Comparison of ENCODE assay signal across 1 cellular context in the genomic region with DNA sequence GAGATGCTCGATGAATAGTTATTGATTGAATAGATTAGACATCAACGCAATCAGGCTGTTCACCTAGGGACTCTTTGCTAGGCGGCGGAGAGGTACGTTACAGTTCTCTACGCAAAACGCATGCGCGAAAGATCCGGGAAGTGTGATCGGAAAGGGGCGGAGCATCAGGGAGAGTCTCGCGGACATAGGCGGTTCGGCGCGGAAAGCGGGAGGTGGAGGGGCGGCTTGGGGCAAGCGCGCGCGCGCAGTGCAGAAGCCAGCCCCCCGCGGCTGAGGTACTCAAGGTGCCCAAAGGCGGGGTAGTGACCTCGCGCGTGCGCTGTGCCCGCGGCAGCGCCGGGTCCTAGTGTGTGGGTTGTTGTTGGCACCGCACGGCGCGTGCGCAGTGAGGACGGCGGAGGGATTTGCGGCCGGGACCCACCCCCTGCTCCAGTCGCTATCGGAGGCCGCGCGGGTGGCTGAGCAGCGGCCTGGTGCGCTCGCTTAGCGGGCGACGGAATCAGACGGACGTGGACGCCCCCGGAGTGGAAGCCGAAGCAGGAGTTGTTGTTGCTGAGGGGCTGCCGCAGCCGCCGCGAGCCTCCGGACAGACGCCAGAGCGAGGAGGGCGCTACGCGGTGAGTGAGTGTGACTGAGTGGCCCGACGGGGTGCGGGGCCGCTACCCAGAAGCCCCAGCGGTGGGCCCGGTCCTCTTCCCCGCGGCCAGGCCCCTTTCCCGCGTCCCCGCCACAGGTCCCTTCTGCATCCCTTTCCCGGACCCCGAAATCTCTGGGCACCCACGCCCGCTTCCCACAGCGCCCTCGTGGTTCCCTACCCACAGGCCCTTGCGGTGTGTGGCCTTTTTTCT.
TF ChIP-seq lines count a peak whose summit lies in the region.

A gene with protein sequence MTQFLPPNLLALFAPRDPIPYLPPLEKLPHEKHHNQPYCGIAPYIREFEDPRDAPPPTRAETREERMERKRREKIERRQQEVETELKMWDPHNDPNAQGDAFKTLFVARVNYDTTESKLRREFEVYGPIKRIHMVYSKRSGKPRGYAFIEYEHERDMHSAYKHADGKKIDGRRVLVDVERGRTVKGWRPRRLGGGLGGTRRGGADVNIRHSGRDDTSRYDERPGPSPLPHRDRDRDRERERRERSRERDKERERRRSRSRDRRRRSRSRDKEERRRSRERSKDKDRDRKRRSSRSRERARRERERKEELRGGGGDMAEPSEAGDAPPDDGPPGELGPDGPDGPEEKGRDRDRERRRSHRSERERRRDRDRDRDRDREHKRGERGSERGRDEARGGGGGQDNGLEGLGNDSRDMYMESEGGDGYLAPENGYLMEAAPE (plus strand): TSS at position 432 of the 848 bp plus-strand sequence. CDS start 964 bp downstream, outside the sequence.

TF ChIP-seq in HepG2, 621 proteins besides CTCF, POLR2A, EP300 and RAD21 (continued from another document and continues in another):
- TF ChIP-seq, protein P1, sequence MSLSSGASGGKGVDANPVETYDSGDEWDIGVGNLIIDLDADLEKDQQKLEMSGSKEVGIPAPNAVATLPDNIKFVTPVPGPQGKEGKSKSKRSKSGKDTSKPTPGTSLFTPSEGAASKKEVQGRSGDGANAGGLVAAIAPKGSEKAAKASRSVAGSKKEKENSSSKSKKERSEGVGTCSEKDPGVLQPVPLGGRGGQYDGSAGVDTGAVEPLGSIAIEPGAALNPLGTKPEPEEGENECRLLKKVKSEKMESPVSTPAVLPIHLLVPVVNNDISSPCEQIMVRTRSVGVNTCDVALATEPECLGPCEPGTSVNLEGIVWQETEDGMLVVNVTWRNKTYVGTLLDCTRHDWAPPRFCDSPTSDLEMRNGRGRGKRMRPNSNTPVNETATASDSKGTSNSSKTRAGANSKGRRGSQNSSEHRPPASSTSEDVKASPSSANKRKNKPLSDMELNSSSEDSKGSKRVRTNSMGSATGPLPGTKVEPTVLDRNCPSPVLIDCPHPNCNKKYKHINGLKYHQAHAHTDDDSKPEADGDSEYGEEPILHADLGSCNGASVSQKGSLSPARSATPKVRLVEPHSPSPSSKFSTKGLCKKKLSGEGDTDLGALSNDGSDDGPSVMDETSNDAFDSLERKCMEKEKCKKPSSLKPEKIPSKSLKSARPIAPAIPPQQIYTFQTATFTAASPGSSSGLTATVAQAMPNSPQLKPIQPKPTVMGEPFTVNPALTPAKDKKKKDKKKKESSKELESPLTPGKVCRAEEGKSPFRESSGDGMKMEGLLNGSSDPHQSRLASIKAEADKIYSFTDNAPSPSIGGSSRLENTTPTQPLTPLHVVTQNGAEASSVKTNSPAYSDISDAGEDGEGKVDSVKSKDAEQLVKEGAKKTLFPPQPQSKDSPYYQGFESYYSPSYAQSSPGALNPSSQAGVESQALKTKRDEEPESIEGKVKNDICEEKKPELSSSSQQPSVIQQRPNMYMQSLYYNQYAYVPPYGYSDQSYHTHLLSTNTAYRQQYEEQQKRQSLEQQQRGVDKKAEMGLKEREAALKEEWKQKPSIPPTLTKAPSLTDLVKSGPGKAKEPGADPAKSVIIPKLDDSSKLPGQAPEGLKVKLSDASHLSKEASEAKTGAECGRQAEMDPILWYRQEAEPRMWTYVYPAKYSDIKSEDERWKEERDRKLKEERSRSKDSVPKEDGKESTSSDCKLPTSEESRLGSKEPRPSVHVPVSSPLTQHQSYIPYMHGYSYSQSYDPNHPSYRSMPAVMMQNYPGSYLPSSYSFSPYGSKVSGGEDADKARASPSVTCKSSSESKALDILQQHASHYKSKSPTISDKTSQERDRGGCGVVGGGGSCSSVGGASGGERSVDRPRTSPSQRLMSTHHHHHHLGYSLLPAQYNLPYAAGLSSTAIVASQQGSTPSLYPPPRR (CRISPR knock-in tag; IDR thresholded peaks at IDR 0.05; ENCODE audit: borderline replicate concordance) = 0 out of 2 replicates have a peak, but pooled peaks have one; percentile 13
- TF ChIP-seq FOXP1 (IDR thresholded peaks at IDR 0.05) (no peak), FOXP1 (CRISPR knock-in tag; IDR thresholded peaks at IDR 0.05) (no peak), FIP1L1 (IDR thresholded peaks at IDR 0.05; ENCODE audit: borderline replicate concordance, insufficient read depth, low read depth, low read length) (no peak), JDP2 (CRISPR knock-in tag; IDR thresholded peaks at IDR 0.05; ENCODE audit: borderline replicate concordance) (no peak; the same call in 1 of the 2 replicates), ZNF530 (CRISPR knock-in tag; IDR thresholded peaks at IDR 0.05; ENCODE audit: low read depth) (no peak), ZSCAN5A (CRISPR knock-in tag; IDR thresholded peaks at IDR 0.05; ENCODE audit: borderline replicate concordance) (peak; percentile 58), SP140L (CRISPR knock-in tag; IDR thresholded peaks at IDR 0.05; ENCODE audit: borderline replicate concordance) (no peak; the same call in 1 of the 2 replicates), ZNF800 (CRISPR knock-in tag; IDR thresholded peaks at IDR 0.05) (0 out of 2 replicates have a peak, but pooled peaks have one; percentile 57), ZFP82 (CRISPR knock-in tag; IDR thresholded peaks at IDR 0.05; ENCODE audit: borderline replicate concordance) (0 out of 2 replicates have a peak, but pooled peaks have one; percentile 46), ZBTB4 (CRISPR knock-in tag; IDR thresholded peaks at IDR 0.05; ENCODE audit: borderline replicate concordance) (no peak), HNRNPUL1 (IDR thresholded peaks at IDR 0.05; ENCODE audit: low read depth, low read length) (peak; percentile 71; the same call in 1 of the 2 replicates), ZNF496 (CRISPR knock-in tag; IDR thresholded peaks at IDR 0.05; ENCODE audit: insufficient replicate concordance) (no peak), ZNF83 (CRISPR knock-in tag; IDR thresholded peaks at IDR 0.05; ENCODE audit: borderline replicate concordance) (no peak), ZNF672 (CRISPR knock-in tag; IDR thresholded peaks at IDR 0.05) (no peak), SP2 (CRISPR knock-in tag; IDR thresholded peaks at IDR 0.05) (peak; percentile 65; the same call in 1 of the 2 replicates), STAG1 (CRISPR knock-in tag; IDR thresholded peaks at IDR 0.05) (no peak), JARID2 (CRISPR knock-in tag; IDR thresholded peaks at IDR 0.05; ENCODE audit: insufficient replicate concordance) (peak; percentile 70)
- TF ChIP-seq, protein P2, sequence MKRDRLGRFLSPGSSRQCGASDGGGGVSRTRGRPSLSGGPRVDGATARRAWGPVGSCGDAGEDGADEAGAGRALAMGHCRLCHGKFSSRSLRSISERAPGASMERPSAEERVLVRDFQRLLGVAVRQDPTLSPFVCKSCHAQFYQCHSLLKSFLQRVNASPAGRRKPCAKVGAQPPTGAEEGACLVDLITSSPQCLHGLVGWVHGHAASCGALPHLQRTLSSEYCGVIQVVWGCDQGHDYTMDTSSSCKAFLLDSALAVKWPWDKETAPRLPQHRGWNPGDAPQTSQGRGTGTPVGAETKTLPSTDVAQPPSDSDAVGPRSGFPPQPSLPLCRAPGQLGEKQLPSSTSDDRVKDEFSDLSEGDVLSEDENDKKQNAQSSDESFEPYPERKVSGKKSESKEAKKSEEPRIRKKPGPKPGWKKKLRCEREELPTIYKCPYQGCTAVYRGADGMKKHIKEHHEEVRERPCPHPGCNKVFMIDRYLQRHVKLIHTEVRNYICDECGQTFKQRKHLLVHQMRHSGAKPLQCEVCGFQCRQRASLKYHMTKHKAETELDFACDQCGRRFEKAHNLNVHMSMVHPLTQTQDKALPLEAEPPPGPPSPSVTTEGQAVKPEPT (CRISPR knock-in tag; IDR thresholded peaks at IDR 0.05; ENCODE audit: low read depth) = no peak
- TF ChIP-seq, protein P3, sequence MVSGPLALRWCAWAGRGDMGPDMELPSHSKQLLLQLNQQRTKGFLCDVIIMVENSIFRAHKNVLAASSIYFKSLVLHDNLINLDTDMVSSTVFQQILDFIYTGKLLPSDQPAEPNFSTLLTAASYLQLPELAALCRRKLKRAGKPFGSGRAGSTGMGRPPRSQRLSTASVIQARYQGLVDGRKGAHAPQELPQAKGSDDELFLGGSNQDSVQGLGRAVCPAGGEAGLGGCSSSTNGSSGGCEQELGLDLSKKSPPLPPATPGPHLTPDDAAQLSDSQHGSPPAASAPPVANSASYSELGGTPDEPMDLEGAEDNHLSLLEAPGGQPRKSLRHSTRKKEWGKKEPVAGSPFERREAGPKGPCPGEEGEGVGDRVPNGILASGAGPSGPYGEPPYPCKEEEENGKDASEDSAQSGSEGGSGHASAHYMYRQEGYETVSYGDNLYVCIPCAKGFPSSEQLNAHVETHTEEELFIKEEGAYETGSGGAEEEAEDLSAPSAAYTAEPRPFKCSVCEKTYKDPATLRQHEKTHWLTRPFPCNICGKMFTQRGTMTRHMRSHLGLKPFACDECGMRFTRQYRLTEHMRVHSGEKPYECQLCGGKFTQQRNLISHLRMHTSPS (CRISPR knock-in tag; IDR thresholded peaks at IDR 0.05; ENCODE audit: low read depth) = no peak
- TF ChIP-seq, protein P4, sequence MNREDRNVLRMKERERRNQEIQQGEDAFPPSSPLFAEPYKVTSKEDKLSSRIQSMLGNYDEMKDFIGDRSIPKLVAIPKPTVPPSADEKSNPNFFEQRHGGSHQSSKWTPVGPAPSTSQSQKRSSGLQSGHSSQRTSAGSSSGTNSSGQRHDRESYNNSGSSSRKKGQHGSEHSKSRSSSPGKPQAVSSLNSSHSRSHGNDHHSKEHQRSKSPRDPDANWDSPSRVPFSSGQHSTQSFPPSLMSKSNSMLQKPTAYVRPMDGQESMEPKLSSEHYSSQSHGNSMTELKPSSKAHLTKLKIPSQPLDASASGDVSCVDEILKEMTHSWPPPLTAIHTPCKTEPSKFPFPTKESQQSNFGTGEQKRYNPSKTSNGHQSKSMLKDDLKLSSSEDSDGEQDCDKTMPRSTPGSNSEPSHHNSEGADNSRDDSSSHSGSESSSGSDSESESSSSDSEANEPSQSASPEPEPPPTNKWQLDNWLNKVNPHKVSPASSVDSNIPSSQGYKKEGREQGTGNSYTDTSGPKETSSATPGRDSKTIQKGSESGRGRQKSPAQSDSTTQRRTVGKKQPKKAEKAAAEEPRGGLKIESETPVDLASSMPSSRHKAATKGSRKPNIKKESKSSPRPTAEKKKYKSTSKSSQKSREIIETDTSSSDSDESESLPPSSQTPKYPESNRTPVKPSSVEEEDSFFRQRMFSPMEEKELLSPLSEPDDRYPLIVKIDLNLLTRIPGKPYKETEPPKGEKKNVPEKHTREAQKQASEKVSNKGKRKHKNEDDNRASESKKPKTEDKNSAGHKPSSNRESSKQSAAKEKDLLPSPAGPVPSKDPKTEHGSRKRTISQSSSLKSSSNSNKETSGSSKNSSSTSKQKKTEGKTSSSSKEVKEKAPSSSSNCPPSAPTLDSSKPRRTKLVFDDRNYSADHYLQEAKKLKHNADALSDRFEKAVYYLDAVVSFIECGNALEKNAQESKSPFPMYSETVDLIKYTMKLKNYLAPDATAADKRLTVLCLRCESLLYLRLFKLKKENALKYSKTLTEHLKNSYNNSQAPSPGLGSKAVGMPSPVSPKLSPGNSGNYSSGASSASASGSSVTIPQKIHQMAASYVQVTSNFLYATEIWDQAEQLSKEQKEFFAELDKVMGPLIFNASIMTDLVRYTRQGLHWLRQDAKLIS (CRISPR knock-in tag; IDR thresholded peaks at IDR 0.05) = peak; percentile 64; the same call in 1 of the 2 replicates
- TF ChIP-seq, protein P5, sequence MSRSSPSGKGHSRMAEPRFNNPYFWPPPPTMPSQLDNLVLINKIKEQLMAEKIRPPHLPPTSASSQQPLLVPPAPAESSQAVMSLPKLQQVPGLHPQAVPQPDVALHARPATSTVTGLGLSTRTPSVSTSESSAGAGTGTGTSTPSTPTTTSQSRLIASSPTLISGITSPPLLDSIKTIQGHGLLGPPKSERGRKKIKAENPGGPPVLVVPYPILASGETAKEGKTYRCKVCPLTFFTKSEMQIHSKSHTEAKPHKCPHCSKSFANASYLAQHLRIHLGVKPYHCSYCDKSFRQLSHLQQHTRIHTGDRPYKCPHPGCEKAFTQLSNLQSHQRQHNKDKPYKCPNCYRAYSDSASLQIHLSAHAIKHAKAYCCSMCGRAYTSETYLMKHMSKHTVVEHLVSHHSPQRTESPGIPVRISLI (CRISPR knock-in tag; IDR thresholded peaks at IDR 0.05; ENCODE audit: borderline replicate concordance) = no peak; the same call in 1 of the 2 replicates
